Comparison of ENCODE assay signal across 9 cellular contexts in genomic region chr15:58551764-58552504, GRCh38.
DNase-seq lines count a peak whose midpoint lies in the region; ATAC-seq and TF ChIP-seq lines count a peak whose summit lies in the region.
"Had no signal": no experiment of that assay in that cellular context is flagged by ENCODE, and none has a peak within 500 bp of the region (broad histone marks: within the 10 kb centered on the region; RNA-seq: fewer than 3 reads in every experiment).

No MANE protein-coding gene starts in this region.

- CTCF ChIA-PET in OCI-LY7 (lab: Charles Lee; ENCODE audit: unreplicated experiment), result no interaction called here
- CTCF ChIA-PET in naive thymus-derived CD4-positive, alpha-beta T cell (lab: Charles Lee), result interaction anchor here (0.5 kb wide), 1 partner anchor 184 kb away, joined by 3 read pairs; no protein-coding TSS in a partner anchor

- no peaks in the 10 kb centered on the region for H3K9me2 ChIP-seq in OCI-LY7 (ENCODE audit: insufficient read depth, low read length)

- peaks cover 93 to 100% (median 99%) of the 10 kb centered on the region in 10 experiments for H3K4me1 ChIP-seq in BLaER1 treated with 17β-estradiol and CSF1 and Interleukin-3, amounts not matched to agents 10 nM and 100 nM
- H3K4me1 ChIP-seq in OCI-LY7 (ENCODE audit: insufficient read depth, low read length, poor library complexity, severe bottlenecking) (peaks cover 5% of the 10 kb centered on the region), endodermal cell (ENCODE audit: control insufficient read depth, insufficient read depth, low read length) (peaks cover 3% of the 10 kb centered on the region)
- H3K4me1 ChIP-seq in naive thymus-derived CD4-positive, alpha-beta T cell (ENCODE audit: control insufficient read depth in 2 of 2, insufficient read depth in 2 of 2, low read length in 2 of 2), result no peaks in the 10 kb centered on the region

- no peaks in the 10 kb centered on the region for H3K27me3 ChIP-seq in BLaER1 treated with 17β-estradiol and CSF1 and Interleukin-3, amounts not matched to agents 10 nM and 100 nM
- H3K27me3 ChIP-seq in endodermal cell (ENCODE audit: control insufficient read depth, insufficient read depth, low read length, poor library complexity, severe bottlenecking), result no peaks in the 10 kb centered on the region
- no peaks in the 10 kb centered on the region for H3K27me3 ChIP-seq in naive thymus-derived CD4-positive, alpha-beta T cell (ENCODE audit: control insufficient read depth in 2 of 2, insufficient read depth in 2 of 2, low read length in 2 of 2)
- H3K27me3 ChIP-seq: body of pancreas had no signal

- intact Hi-C loops in OCI-LY7 (cut with micrococcal nuclease; ENCODE audit: unreplicated experiment), result no loop called here
- intact Hi-C loops in naive thymus-derived CD4-positive, alpha-beta T cell (cut with micrococcal nuclease), result no loop called here

- no peak overlapping the region for H3K4me3 Mint-ChIP-seq in endodermal cell
- H3K4me3 Mint-ChIP-seq in naive thymus-derived CD4-positive, alpha-beta T cell, result peak overlapping the region in 9 of 10 donors; percentile 20 to 68 (median 55)

- BruUV-seq in OCI-LY7 (replicated peaks; lab: Mats Ljungman, UMichigan), result no TSS peak

- no peak for ATAC-seq in naive thymus-derived CD4-positive, alpha-beta T cell
- ATAC-seq in HG03469 (IDR thresholded peaks at IDR 0.05; ENCODE audit: unreplicated experiment) (no peak), HG02678 (IDR thresholded peaks at IDR 0.05; ENCODE audit: unreplicated experiment) (no peak)
- ATAC-seq: body of pancreas had no signal

- POLR2A ChIA-PET in OCI-LY7 (lab: Charles Lee), result no interaction called here
- POLR2A ChIA-PET in naive thymus-derived CD4-positive, alpha-beta T cell (lab: Charles Lee), result no interaction called here

- no peaks in the 10 kb centered on the region for H3K79me2 ChIP-seq in OCI-LY7 (ENCODE audit: insufficient read depth, low read depth, low read length)

- H3K9me3 ChIP-seq in BLaER1 treated with 17β-estradiol and CSF1 and Interleukin-3, amounts not matched to agents 10 nM and 100 nM (replicated peaks in 1 of 11), result peaks cover 0 to 21% (median 0%) of the 10 kb centered on the region in 11 experiments; a peak in 7 of 22 replicates
- H3K9me3 ChIP-seq in OCI-LY7 (ENCODE audit: low read length) (no peaks in the 10 kb centered on the region), endodermal cell (ENCODE audit: control insufficient read depth, low read length) (no peaks in the 10 kb centered on the region)
- H3K9me3 ChIP-seq in naive thymus-derived CD4-positive, alpha-beta T cell (ENCODE audit: control insufficient read depth in 2 of 3, low read length in 3 of 3), result no peaks in the 10 kb centered on the region
- H3K9me3 ChIP-seq: body of pancreas had no signal

- no peak overlapping the region for H3K27ac Mint-ChIP-seq in endodermal cell
- H3K27ac Mint-ChIP-seq in naive thymus-derived CD4-positive, alpha-beta T cell, result peak overlapping the region in 6 of 9 donors; percentile 40 to 89 (median 76)

- peaks cover 16% of the 10 kb centered on the region for H3K4me1 Mint-ChIP-seq in endodermal cell
- H3K4me1 Mint-ChIP-seq in naive thymus-derived CD4-positive, alpha-beta T cell, result peaks cover 10 to 57% (median 17%) of the 10 kb centered on the region in 7 donors

- 89 to 92% methylated on average over 11 to 22 of the region's 23 CpGs for WGBS in endodermal cell (ENCODE audit: insufficient coverage in 1 of 2, insufficient read length in 1 of 2), 2 experiments

- peak overlapping the region; percentile 77 for H2AFZ ChIP-seq in OCI-LY7 (ENCODE audit: low read length)

- no peaks in the 10 kb centered on the region for H3K9me3 Mint-ChIP-seq in endodermal cell
- peaks cover 0 to 5% (median 0%) of the 10 kb centered on the region in 11 donors for H3K9me3 Mint-ChIP-seq in naive thymus-derived CD4-positive, alpha-beta T cell

- peak overlapping the region; percentile 22 to 63 (median 50); a peak in 17 of 20 replicates for H3K4me3 ChIP-seq in BLaER1 treated with 17β-estradiol and CSF1 and Interleukin-3, amounts not matched to agents 10 nM and 100 nM
- H3K4me3 ChIP-seq in OCI-LY7 (ENCODE audit: low read depth, low read length, poor library complexity, severe bottlenecking) (no peak overlapping the region), endodermal cell (ENCODE audit: low read length) (no peak overlapping the region)
- no peak overlapping the region for H3K4me3 ChIP-seq in naive thymus-derived CD4-positive, alpha-beta T cell (ENCODE audit: low read length)
- H3K4me3 ChIP-seq: body of pancreas had no signal

- no peaks in the 10 kb centered on the region for H4K20me1 ChIP-seq in BLaER1 treated with 17β-estradiol and CSF1 and Interleukin-3, amounts not matched to agents 10 nM and 100 nM
- H4K20me1 ChIP-seq in OCI-LY7 (ENCODE audit: insufficient read depth, low read length), result no peaks in the 10 kb centered on the region

- TF ChIP-seq CTCF in OCI-LY7 (conservative IDR thresholded peaks at IDR 0.05; ENCODE audit: low read length) (no peak), endodermal cell (conservative IDR thresholded peaks at IDR 0.05) (no peak)

- H3K27ac ChIP-seq in BLaER1 treated with 17β-estradiol and CSF1 and Interleukin-3, amounts not matched to agents 10 nM and 100 nM, result peak overlapping the region; percentile 81 to 99 (median 99)
- H3K27ac ChIP-seq in OCI-LY7 (ENCODE audit: low read depth, low read length, poor library complexity, severe bottlenecking), result no peak overlapping the region
- no peak overlapping the region for H3K27ac ChIP-seq in endodermal cell (ENCODE audit: low read depth, low read length)
- no peak overlapping the region for H3K27ac ChIP-seq in naive thymus-derived CD4-positive, alpha-beta T cell (ENCODE audit: low read depth, low read length)
- H3K27ac ChIP-seq: body of pancreas had no signal

- H3K36me3 ChIP-seq in BLaER1 treated with 17β-estradiol and CSF1 and Interleukin-3, amounts not matched to agents 10 nM and 100 nM, result no peaks in the 10 kb centered on the region
- H3K36me3 ChIP-seq in OCI-LY7 (ENCODE audit: insufficient read depth, low read length), result no peaks in the 10 kb centered on the region
- H3K36me3 ChIP-seq in endodermal cell (ENCODE audit: control insufficient read depth, insufficient read depth, low read length), result no peaks in the 10 kb centered on the region
- no peaks in the 10 kb centered on the region for H3K36me3 ChIP-seq in naive thymus-derived CD4-positive, alpha-beta T cell (ENCODE audit: control insufficient read depth in 2 of 3, insufficient read depth in 3 of 3, low read length in 3 of 3)

- H3K9ac ChIP-seq in BLaER1 treated with 17β-estradiol and CSF1 and Interleukin-3, amounts not matched to agents 10 nM and 100 nM, result peak overlapping the region; percentile 80 to 94 (median 92)
- no peak overlapping the region for H3K9ac ChIP-seq in endodermal cell (ENCODE audit: extremely low read depth, low read length, poor library complexity, severe bottlenecking)

- H3K36me3 Mint-ChIP-seq in endodermal cell (ENCODE audit: low read depth), result no peaks in the 10 kb centered on the region
- H3K36me3 Mint-ChIP-seq in naive thymus-derived CD4-positive, alpha-beta T cell, result peaks cover 0 to 9% (median 0%) of the 10 kb centered on the region in 5 donors

- peak overlapping the region; percentile 84 to 96 (median 89) for H3K4me2 ChIP-seq in BLaER1 treated with 17β-estradiol and CSF1 and Interleukin-3, amounts not matched to agents 10 nM and 100 nM
- H3K4me2 ChIP-seq in OCI-LY7 (ENCODE audit: low read length), result peak overlapping the region; percentile 25; the same call in 1 of the 2 replicates

- H3K27me3 Mint-ChIP-seq in endodermal cell (ENCODE audit: insufficient read depth), result peaks cover 1% of the 10 kb centered on the region
- peaks cover 0 to 4% (median 0%) of the 10 kb centered on the region in 5 donors for H3K27me3 Mint-ChIP-seq in naive thymus-derived CD4-positive, alpha-beta T cell

- DNase-seq in OCI-LY7 (ENCODE audit: low spot score) (no peak), endodermal cell (peak; percentile 53), NCI-H146 (lab: John Stamatoyannopoulos, UW) (no peak)
- peak in 1 of 9 donors; percentile 23 for DNase-seq in naive thymus-derived CD4-positive, alpha-beta T cell
- DNase-seq in stimulated activated naive CD4-positive, alpha-beta T cell treated with Interleukin-2 at 50 U/mL for 16 hours (lab: John Stamatoyannopoulos, UW), result no peak

Comparison
In these comparisons a context has a peak if more than half of its experiments do, and no peak if none do; other contexts are left out.
1. H3K27ac ChIP-seq: peak in BLaER1 treated with 17β-estradiol and CSF1 and Interleukin-3, amounts not matched to agents 10 nM and 100 nM (11 of 11); none in OCI-LY7 (single experiment), endodermal cell (single experiment) and naive thymus-derived CD4-positive, alpha-beta T cell (single experiment).
2. H3K4me3 ChIP-seq: peak in BLaER1 treated with 17β-estradiol and CSF1 and Interleukin-3, amounts not matched to agents 10 nM and 100 nM (10 of 10); none in OCI-LY7 (single experiment), endodermal cell (single experiment) and naive thymus-derived CD4-positive, alpha-beta T cell (single experiment).